Comparison of ENCODE assay signal across 1 cellular context in the genomic region with DNA sequence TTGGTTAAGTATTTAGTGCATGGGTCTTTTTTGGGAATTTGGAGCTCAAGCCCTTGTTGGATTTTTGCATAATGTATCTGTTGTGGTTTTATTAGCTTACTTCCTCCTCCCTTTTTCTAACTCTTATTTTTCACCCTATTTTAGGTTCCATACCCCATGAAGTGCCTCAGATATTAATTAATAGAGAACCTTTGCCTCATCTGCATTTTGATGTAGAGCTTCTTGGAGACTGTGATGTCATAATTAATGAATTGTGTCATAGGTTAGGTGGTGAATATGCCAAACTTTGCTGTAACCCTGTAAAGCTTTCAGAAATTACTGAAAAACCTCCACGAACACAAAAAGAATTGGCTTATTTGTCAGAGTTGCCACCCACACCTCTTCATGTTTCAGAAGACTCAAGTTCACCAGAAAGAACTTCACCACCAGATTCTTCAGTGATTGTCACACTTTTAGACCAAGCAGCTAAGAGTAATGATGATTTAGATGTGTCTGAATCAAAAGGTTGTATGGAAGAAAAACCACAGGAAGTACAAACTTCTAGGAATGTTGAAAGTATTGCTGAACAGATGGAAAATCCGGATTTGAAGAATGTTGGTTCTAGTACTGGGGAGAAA.
TF ChIP-seq lines count a peak whose summit lies in the region.

No MANE protein-coding gene starts in this region.

TF ChIP-seq in WTC11, 78 proteins besides CTCF, POLR2A, EP300 and RAD21 (continued from another document):
- TF ChIP-seq, protein P1, sequence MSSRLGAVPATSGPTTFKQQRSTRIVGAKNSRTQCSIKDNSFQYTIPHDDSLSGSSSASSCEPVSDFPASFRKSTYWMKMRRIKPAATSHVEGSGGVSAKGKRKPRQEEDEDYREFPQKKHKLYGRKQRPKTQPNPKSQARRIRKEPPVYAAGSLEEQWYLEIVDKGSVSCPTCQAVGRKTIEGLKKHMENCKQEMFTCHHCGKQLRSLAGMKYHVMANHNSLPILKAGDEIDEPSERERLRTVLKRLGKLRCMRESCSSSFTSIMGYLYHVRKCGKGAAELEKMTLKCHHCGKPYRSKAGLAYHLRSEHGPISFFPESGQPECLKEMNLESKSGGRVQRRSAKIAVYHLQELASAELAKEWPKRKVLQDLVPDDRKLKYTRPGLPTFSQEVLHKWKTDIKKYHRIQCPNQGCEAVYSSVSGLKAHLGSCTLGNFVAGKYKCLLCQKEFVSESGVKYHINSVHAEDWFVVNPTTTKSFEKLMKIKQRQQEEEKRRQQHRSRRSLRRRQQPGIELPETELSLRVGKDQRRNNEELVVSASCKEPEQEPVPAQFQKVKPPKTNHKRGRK (CRISPR knock-in tag; IDR thresholded peaks at IDR 0.05; ENCODE audit: borderline replicate concordance), result no peak
- TF ChIP-seq, protein P2, sequence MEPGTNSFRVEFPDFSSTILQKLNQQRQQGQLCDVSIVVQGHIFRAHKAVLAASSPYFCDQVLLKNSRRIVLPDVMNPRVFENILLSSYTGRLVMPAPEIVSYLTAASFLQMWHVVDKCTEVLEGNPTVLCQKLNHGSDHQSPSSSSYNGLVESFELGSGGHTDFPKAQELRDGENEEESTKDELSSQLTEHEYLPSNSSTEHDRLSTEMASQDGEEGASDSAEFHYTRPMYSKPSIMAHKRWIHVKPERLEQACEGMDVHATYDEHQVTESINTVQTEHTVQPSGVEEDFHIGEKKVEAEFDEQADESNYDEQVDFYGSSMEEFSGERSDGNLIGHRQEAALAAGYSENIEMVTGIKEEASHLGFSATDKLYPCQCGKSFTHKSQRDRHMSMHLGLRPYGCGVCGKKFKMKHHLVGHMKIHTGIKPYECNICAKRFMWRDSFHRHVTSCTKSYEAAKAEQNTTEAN (CRISPR knock-in tag; IDR thresholded peaks at IDR 0.05), result no peak
- no peak for TF ChIP-seq PRRX2 (CRISPR knock-in tag; IDR thresholded peaks at IDR 0.05)
